18 cellular contexts compared by ENCODE assay signal in the genomic region with DNA sequence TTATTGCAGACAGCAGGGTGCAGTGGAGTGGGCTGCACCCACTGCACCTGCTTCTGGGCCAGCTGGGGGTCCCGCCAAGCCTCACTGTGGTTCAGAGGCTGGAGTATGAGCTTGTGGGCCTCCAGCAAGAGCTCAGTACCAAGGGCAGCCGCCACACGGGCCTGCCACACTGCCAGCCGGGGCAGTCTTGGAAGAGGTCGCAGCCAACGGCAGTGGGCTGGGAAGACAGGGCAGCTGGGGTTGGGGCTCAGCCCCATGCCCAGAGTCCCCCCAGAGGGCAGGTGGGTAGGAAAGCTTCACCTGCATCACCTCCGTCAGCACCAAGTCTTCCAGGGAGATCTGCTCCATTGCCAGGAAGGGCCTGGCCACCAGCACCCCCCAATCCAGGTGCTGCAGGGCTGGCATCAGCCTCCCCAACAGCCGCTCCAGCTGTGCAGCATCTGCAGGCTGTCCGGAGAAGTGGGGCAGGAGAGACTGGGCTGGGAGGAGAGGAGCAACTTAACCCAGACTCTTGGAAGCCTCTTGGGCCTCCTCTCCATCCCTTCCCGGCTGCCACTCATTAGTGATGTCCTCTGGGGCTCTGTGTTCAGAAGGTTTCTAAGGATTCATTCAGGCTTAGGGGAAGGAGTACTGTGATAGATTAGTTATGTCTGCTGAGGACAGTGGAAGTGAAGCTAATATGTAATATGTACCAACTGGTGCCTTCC. TPM values are rescaled to one million over a fixed set of nuclear protein-coding genes. Genes with fewer than 3 reads are reported as not detected.
DNase-seq lines count a peak whose midpoint lies in the region; ATAC-seq, FAIRE-seq and TF ChIP-seq lines count a peak whose summit lies in the region.
"Had no signal": no experiment of that assay in that cellular context is flagged by ENCODE, and none has a peak within 500 bp of the region (broad histone marks: within the 10 kb centered on the region; RNA-seq: fewer than 3 reads in every experiment).

No MANE protein-coding gene starts in this region.

- DNase-seq in GM20000 (ENCODE audit: low spot score) (peak; percentile 6), GM12878 (ENCODE audit: low read depth, low spot score) (no peak), neuronal stem cell (ENCODE audit: low spot score) (no peak), occipital lobe (lab: John Stamatoyannopoulos, UW) (no peak)
- DNase-seq: ACHN; AML-193; CD4-positive, alpha-beta T cell; EL; KG1; NCI-H1048; NCI-H1436 treated with DMSO at 0.1 percent for 48 hours; NCI-H2081; NCI-H510A; NCI-H82; PC-3 had no signal

- H3K4me1 ChIP-seq in GM12878 (ENCODE audit: control insufficient read depth, insufficient read depth, low read length) (no peaks in the 10 kb centered on the region), neuronal stem cell (ENCODE audit: control insufficient read depth in 2 of 2, insufficient read depth in 1 of 2, low read depth in 1 of 2, low read length in 2 of 2) (peaks cover 1 to 8% of the 10 kb centered on the region in 2 donors)

- H3K36me3 ChIP-seq in GM12878 (ENCODE audit: control insufficient read depth in 2 of 2, insufficient read depth in 2 of 2, low read length in 1 of 2) (no peaks in the 10 kb centered on the region), neuronal stem cell (replicated peaks in 1 of 2; ENCODE audit: control insufficient read depth in 2 of 2, insufficient read depth in 2 of 2, low read length in 2 of 2) (no peaks in the 10 kb centered on the region)

- no peak overlapping the region for H2AFZ ChIP-seq in GM12878 (ENCODE audit: control insufficient read depth, low read depth, low read length)
- H2AFZ ChIP-seq in neuronal stem cell (ENCODE audit: low read length), result no peak overlapping the region

- BruUV-seq in GM12878 (replicated peaks; lab: Mats Ljungman, UMichigan), result no TSS peak

- H3K9me3 ChIP-seq in GM12878 (replicated peaks; ENCODE audit: control insufficient read depth, insufficient read depth, low read length) (no peaks in the 10 kb centered on the region), neuronal stem cell (replicated peaks in 1 of 2; ENCODE audit: control insufficient read depth in 2 of 2, insufficient read depth in 1 of 2, low read depth in 1 of 2, low read length in 2 of 2) (peaks cover 0 to 8% of the 10 kb centered on the region in 2 donors)

- H2BK120ac ChIP-seq in neuronal stem cell (ENCODE audit: low read depth, low read length), result no peak overlapping the region

- no peak overlapping the region for H2BK5ac ChIP-seq in neuronal stem cell (ENCODE audit: low read length)

- H4K20me1 ChIP-seq in GM12878 (ENCODE audit: control insufficient read depth, insufficient read depth), result no peaks in the 10 kb centered on the region

- peak overlapping the region; percentile 29 for H2BK15ac ChIP-seq in neuronal stem cell (ENCODE audit: low read length)

- H2AK5ac ChIP-seq in neuronal stem cell (ENCODE audit: low read depth, low read length), result peak overlapping the region; percentile 6

- POLR2A ChIA-PET in GM12878 (lab: Charles Lee), result interaction anchor here (1.0 kb wide), 1 partner anchor 39 kb away, joined by 3 read pairs; no protein-coding TSS in a partner anchor

- no peak overlapping the region for H3K14ac ChIP-seq in neuronal stem cell (ENCODE audit: low read length)

- WGBS in GM12878 (ENCODE audit: insufficient coverage, insufficient replicate concordance, low lambda C conversion rate, missing lambda C conversion rate), result 52% methylated on average over 10 of the region's 10 CpGs
- WGBS in neuronal stem cell (ENCODE audit: extremely low coverage in 2 of 2, insufficient read length in 2 of 2, insufficient replicate concordance in 1 of 2), 2 donors, result no CpG with 5 or more reads among the region's 10 CpGs

- no peak for TF ChIP-seq RAD21 in GM12878 (IDR thresholded peaks at IDR 0.05; ENCODE audit: insufficient read depth, low read depth, low read length)

- H3K27me3 ChIP-seq in GM12878 (replicated peaks in 1 of 2; ENCODE audit: control insufficient read depth in 2 of 2, insufficient read depth in 2 of 2, low read length in 1 of 2) (no peaks in the 10 kb centered on the region), neuronal stem cell (ENCODE audit: control insufficient read depth in 3 of 3, insufficient read depth in 3 of 3, low read depth in 1 of 3, low read length in 3 of 3) (peaks cover 0 to 32% (median 0%) of the 10 kb centered on the region in 3 experiments)

- peak overlapping the region; percentile 6 for H3K18ac ChIP-seq in neuronal stem cell (ENCODE audit: low read length)

- in situ Hi-C loops in GM12878 (cut with MboI), result loop anchor here (5.0 kb wide), 1 partner anchor 69 kb away; no protein-coding TSS in a partner anchor

- H3K27ac ChIP-seq in GM12878 (ENCODE audit: control insufficient read depth, insufficient read depth), result no peak overlapping the region
- H3K27ac ChIP-seq in neuronal stem cell (replicated peaks; ENCODE audit: low read length), result no peak overlapping the region

- intact Hi-C loops in GM12878 (cut with micrococcal nuclease; ENCODE audit: unreplicated experiment), result loop anchor here (10.0 kb wide), 1 partner anchor 62 kb away; no protein-coding TSS in a partner anchor

- RAD21 ChIA-PET in GM12878 (lab: Charles Lee; ENCODE audit: unreplicated experiment), result no interaction called here

- no peak overlapping the region for H3K23ac ChIP-seq in neuronal stem cell (ENCODE audit: low read depth, low read length, poor library complexity)

- H3K4me3 ChIP-seq in GM12878 (no peak overlapping the region), neuronal stem cell (ENCODE audit: low read length in 2 of 2) (no peak overlapping the region)

- H4K91ac ChIP-seq in neuronal stem cell (ENCODE audit: low read depth, low read length, poor library complexity), result no peak overlapping the region

- no peak for FAIRE-seq in GM12878 (lab: Jason Lieb, UNC)

- TF ChIP-seq CTCF in GM20000 (IDR thresholded peaks at IDR 0.05; ENCODE audit: extremely low read depth, missing control alignments) (no peak), GM12878 (IDR thresholded peaks at IDR 0.05 in 2 of 3, conservative IDR thresholded peaks at IDR 0.05 in 1 of 3; ENCODE audit: control insufficient read depth in 2 of 3, extremely low read depth in 1 of 3, insufficient read depth in 1 of 3, low read depth in 3 of 3, low read length in 3 of 3) (no peak)

- H2BK12ac ChIP-seq in neuronal stem cell (ENCODE audit: low read length), result no peak overlapping the region

- CTCF ChIA-PET in GM12878 (lab: Yijun Ruan, JAX), result interaction anchor here (1.0 kb wide), 1 partner anchor 151 kb away, joined by 3 read pairs; no protein-coding TSS in a partner anchor

- H3K4me2 ChIP-seq in GM12878 (ENCODE audit: control insufficient read depth, insufficient read depth) (no peak overlapping the region), neuronal stem cell (ENCODE audit: insufficient read depth, low read length, poor library complexity, severe bottlenecking) (no peak overlapping the region)

- H3K9ac ChIP-seq in GM12878 (ENCODE audit: control insufficient read depth, insufficient read depth, low read length), result no peak overlapping the region
- H3K9ac ChIP-seq in neuronal stem cell (ENCODE audit: low read depth, low read length, poor library complexity), result no peak overlapping the region

- SMC1A ChIA-PET in GM12878 (lab: Charles Lee; ENCODE audit: uncharacterized antibody, unreplicated experiment), result no interaction called here

- H3K79me1 ChIP-seq in neuronal stem cell (ENCODE audit: low read depth, low read length), result no peaks in the 10 kb centered on the region

- H4K8ac ChIP-seq in neuronal stem cell (ENCODE audit: low read depth, low read length), result no peak overlapping the region

- H3K4ac ChIP-seq in neuronal stem cell (ENCODE audit: low read length), result no peak overlapping the region

- ATAC-seq in GM12878, result no peak
- ATAC-seq in HG02588 (IDR thresholded peaks at IDR 0.05; ENCODE audit: unreplicated experiment), result no peak

- no peak for TF ChIP-seq EP300 in GM12878 (IDR thresholded peaks at IDR 0.05; ENCODE audit: borderline replicate concordance in 1 of 2, control insufficient read depth in 1 of 2, low read depth in 2 of 2, low read length in 2 of 2)

- TF ChIP-seq POLR2A in GM12878 (IDR thresholded peaks at IDR 0.05; ENCODE audit: low read depth, low read length), result no peak

- H3K79me2 ChIP-seq in GM12878 (ENCODE audit: control insufficient read depth, insufficient read depth, low read length), result peaks cover 3% of the 10 kb centered on the region

RNA-seq across cellular contexts. Expression of gene GSTT4, which starts 1.1 kb away (rescaled TPM):
- not detected in 2 replicates for total RNA-seq in GM12878 (2013; cell fraction: nucleolus; rRNA removed)
- total RNA-seq in GM12878 (2014; rRNA removed), result not detected in 2 replicates
- total RNA-seq in GM12878 (2014; rRNA removed; fragmentation: Illumina TruSeq; extraction: Trizol), result not detected in 2 replicates
- total RNA-seq in GM12878 (2021), result not detected in 2 replicates
- polyA plus RNA-seq in GM12878 (2011; ENCODE audit: low read depth), result not detected
- not detected in 2 replicates for polyA plus RNA-seq in GM12878 (2011; rRNA removed)
- not detected in 2 replicates for polyA plus RNA-seq in GM12878 (2011; cell fraction: cytosol; rRNA removed)
- polyA plus RNA-seq in GM12878 (2011; cell fraction: nucleus; rRNA removed), result not detected in 2 replicates
- not detected in 2 replicates for polyA plus RNA-seq in GM12878 (2012)
- not detected in 2 replicates for polyA plus RNA-seq in GM12878 (2014; fragmentation: Illumina TruSeq; extraction: Trizol)
- polyA plus RNA-seq in GM12878 (2014; fragmentation: Nextera tagmentation; extraction: Ambion mirVana), result not detected
- not detected in 2 replicates for polyA plus RNA-seq in GM12878 (2014; rRNA removed)
- not detected for polyA plus RNA-seq in GM12878 (2016; fragmentation: Nextera tagmentation; extraction: Ambion mirVana)
- polyA minus RNA-seq in GM12878 (2011; rRNA and poly(A)+ RNA removed), result not detected in 2 replicates
- polyA minus RNA-seq in GM12878 (2011; cell fraction: cytosol; rRNA and poly(A)+ RNA removed), result not detected in 2 replicates
- polyA minus RNA-seq in GM12878 (2011; cell fraction: nucleus; rRNA and poly(A)+ RNA removed), result not detected in 2 replicates
- polyA plus RNA-seq in neuronal stem cell (2013, experiment 1 of 2), result not detected
- polyA plus RNA-seq in neuronal stem cell (2013, experiment 2 of 2), result not detected
- not detected for total RNA-seq in occipital lobe
- total RNA-seq: CD4-positive, alpha-beta T cell; M059J; PC-3; SK-MEL-5 had no signal

RNA-seq across cellular contexts. Expression of gene CABIN1, which starts 4.7 kb away (rescaled TPM):
- 231 and 254 TPM in 2 replicates for total RNA-seq in GM12878 (2013; cell fraction: nucleolus; rRNA removed)
- total RNA-seq in GM12878 (2014; rRNA removed), result 36.1 and 39.8 TPM in 2 replicates
- total RNA-seq in GM12878 (2014; rRNA removed; fragmentation: Illumina TruSeq; extraction: Trizol), result 18.2 and 18.7 TPM in 2 replicates
- total RNA-seq in GM12878 (2021), result 56.5 and 58.6 TPM in 2 replicates
- polyA plus RNA-seq in GM12878 (2011; ENCODE audit: low read depth), result 11.5 TPM
- 4.5 and 9.4 TPM in 2 replicates for polyA plus RNA-seq in GM12878 (2011; rRNA removed)
- 12.3 and 16.4 TPM in 2 replicates for polyA plus RNA-seq in GM12878 (2011; cell fraction: cytosol; rRNA removed)
- polyA plus RNA-seq in GM12878 (2011; cell fraction: nucleus; rRNA removed), result 56.2 and 81.8 TPM in 2 replicates
- 26.8 and 37.9 TPM in 2 replicates for polyA plus RNA-seq in GM12878 (2012)
- polyA plus RNA-seq in GM12878 (2014; fragmentation: Illumina TruSeq; extraction: Trizol), result 11.0 and 18.8 TPM in 2 replicates
- 1 to 10 TPM; 5.6 to 6.5 TPM for polyA plus RNA-seq in GM12878 (2014; fragmentation: Nextera tagmentation; extraction: Ambion mirVana)
- 25.2 and 34.7 TPM in 2 replicates for polyA plus RNA-seq in GM12878 (2014; rRNA removed)
- polyA plus RNA-seq in GM12878 (2016; fragmentation: Nextera tagmentation; extraction: Ambion mirVana), result 10 to 100 TPM; 14.9 to 17.4 TPM
- polyA minus RNA-seq in GM12878 (2011; rRNA and poly(A)+ RNA removed), result 24.0 and 48.5 TPM in 2 replicates
- 14.7 and 17.6 TPM in 2 replicates for polyA minus RNA-seq in GM12878 (2011; cell fraction: cytosol; rRNA and poly(A)+ RNA removed)
- 50.2 and 68.7 TPM in 2 replicates for polyA minus RNA-seq in GM12878 (2011; cell fraction: nucleus; rRNA and poly(A)+ RNA removed)
- polyA plus RNA-seq in neuronal stem cell (2013, experiment 1 of 2), result 21.8 TPM
- polyA plus RNA-seq in neuronal stem cell (2013, experiment 2 of 2), result 20.3 TPM
- total RNA-seq in occipital lobe, result 39.6 TPM

RNA-seq across cellular contexts. Expression of gene GSTT2, which starts 26.4 kb away (rescaled TPM):
- total RNA-seq in GM12878 (2013; cell fraction: nucleolus; rRNA removed), result not detected in 2 replicates
- total RNA-seq in GM12878 (2014; rRNA removed) (not detected in 2 replicates), GM12878 (2014; rRNA removed; fragmentation: Illumina TruSeq; extraction: Trizol) (not detected in 2 replicates), GM12878 (2021) (not detected in 2 replicates), occipital lobe (not detected)
- not detected for polyA plus RNA-seq in GM12878 (2011; ENCODE audit: low read depth)
- polyA plus RNA-seq in GM12878 (2011; rRNA removed) (not detected in 2 replicates), GM12878 (2014; fragmentation: Illumina TruSeq; extraction: Trizol) (not detected in 2 replicates), GM12878 (2014; fragmentation: Nextera tagmentation; extraction: Ambion mirVana) (not detected), GM12878 (2014; rRNA removed) (not detected in 2 replicates), GM12878 (2016; fragmentation: Nextera tagmentation; extraction: Ambion mirVana) (not detected)
- not detected in 2 replicates for polyA plus RNA-seq in GM12878 (2011; cell fraction: cytosol; rRNA removed)
- polyA plus RNA-seq in GM12878 (2011; cell fraction: nucleus; rRNA removed), result not detected in 2 replicates
- not detected in 2 replicates for polyA plus RNA-seq in GM12878 (2012)
- not detected in 2 replicates for polyA minus RNA-seq in GM12878 (2011; rRNA and poly(A)+ RNA removed)
- polyA minus RNA-seq in GM12878 (2011; cell fraction: cytosol; rRNA and poly(A)+ RNA removed), result not detected in 2 replicates
- polyA minus RNA-seq in GM12878 (2011; cell fraction: nucleus; rRNA and poly(A)+ RNA removed), result not detected in 2 replicates
- 0.22 TPM for polyA plus RNA-seq in neuronal stem cell (2013, experiment 1 of 2)
- 0.25 TPM for polyA plus RNA-seq in neuronal stem cell (2013, experiment 2 of 2)
- total RNA-seq: CD4-positive, alpha-beta T cell; PC-3; SK-MEL-5 had no signal

RNA-seq across cellular contexts. Expression of gene DDT, which starts 32.1 kb away (rescaled TPM):
- total RNA-seq in GM12878 (2013; cell fraction: nucleolus; rRNA removed), result 84.6 and 87.5 TPM in 2 replicates
- total RNA-seq in GM12878 (2014; rRNA removed) (245 and 263 TPM in 2 replicates), GM12878 (2014; rRNA removed; fragmentation: Illumina TruSeq; extraction: Trizol) (55.1 and 56.5 TPM in 2 replicates), GM12878 (2021) (177 and 181 TPM in 2 replicates), occipital lobe (68.6 TPM)
- 263 TPM for polyA plus RNA-seq in GM12878 (2011; ENCODE audit: low read depth)
- polyA plus RNA-seq in GM12878 (2011; rRNA removed) (262 and 263 TPM in 2 replicates), GM12878 (2014; fragmentation: Illumina TruSeq; extraction: Trizol) (17.6 and 33.0 TPM in 2 replicates), GM12878 (2014; fragmentation: Nextera tagmentation; extraction: Ambion mirVana) (10 to 100 TPM; 25.1 to 70.2 TPM), GM12878 (2014; rRNA removed) (408 and 473 TPM in 2 replicates), GM12878 (2016; fragmentation: Nextera tagmentation; extraction: Ambion mirVana) (100 to 1,000 TPM; 227 to 244 TPM)
- polyA plus RNA-seq in GM12878 (2011; cell fraction: cytosol; rRNA removed), result 298 and 443 TPM in 2 replicates
- 313 and 433 TPM in 2 replicates for polyA plus RNA-seq in GM12878 (2011; cell fraction: nucleus; rRNA removed)
- 191 and 251 TPM in 2 replicates for polyA plus RNA-seq in GM12878 (2012)
- polyA minus RNA-seq in GM12878 (2011; rRNA and poly(A)+ RNA removed), result 25.2 and 40.2 TPM in 2 replicates
- 29.0 and 39.0 TPM in 2 replicates for polyA minus RNA-seq in GM12878 (2011; cell fraction: cytosol; rRNA and poly(A)+ RNA removed)
- 44.0 and 54.3 TPM in 2 replicates for polyA minus RNA-seq in GM12878 (2011; cell fraction: nucleus; rRNA and poly(A)+ RNA removed)
- 81.2 TPM for polyA plus RNA-seq in neuronal stem cell (2013, experiment 1 of 2)
- 79.3 TPM for polyA plus RNA-seq in neuronal stem cell (2013, experiment 2 of 2)

RNA-seq across cellular contexts. Expression of gene DDTL, which starts 39.7 kb away (rescaled TPM):
- 0.37 TPM in 1 of 2 replicates, not detected in the other for total RNA-seq in GM12878 (2013; cell fraction: nucleolus; rRNA removed)
- total RNA-seq in GM12878 (2014; rRNA removed) (1.4 and 1.7 TPM in 2 replicates), GM12878 (2014; rRNA removed; fragmentation: Illumina TruSeq; extraction: Trizol) (not detected in 2 replicates), GM12878 (2021) (not detected in 2 replicates), occipital lobe (3.1 TPM)
- 2.6 TPM for polyA plus RNA-seq in GM12878 (2011; ENCODE audit: low read depth)
- polyA plus RNA-seq in GM12878 (2011; rRNA removed) (0.05 TPM in 1 of 2 replicates, not detected in the other), GM12878 (2014; fragmentation: Illumina TruSeq; extraction: Trizol) (not detected in 2 replicates), GM12878 (2014; fragmentation: Nextera tagmentation; extraction: Ambion mirVana) (1 to 10 TPM in 1 of 2 experiments, under 1 TPM in 1; 0.74 to 2.2 TPM), GM12878 (2014; rRNA removed) (0.83 and 2.2 TPM in 2 replicates), GM12878 (2016; fragmentation: Nextera tagmentation; extraction: Ambion mirVana) (1 to 10 TPM; 3.8 to 4.0 TPM)
- not detected in 2 replicates for polyA plus RNA-seq in GM12878 (2011; cell fraction: cytosol; rRNA removed)
- 0.12 TPM in 1 of 2 replicates, not detected in the other for polyA plus RNA-seq in GM12878 (2011; cell fraction: nucleus; rRNA removed)
- polyA plus RNA-seq in GM12878 (2012), result 4.4 and 5.3 TPM in 2 replicates
- not detected in 2 replicates for polyA minus RNA-seq in GM12878 (2011; rRNA and poly(A)+ RNA removed)
- 0.83 TPM in 1 of 2 replicates, not detected in the other for polyA minus RNA-seq in GM12878 (2011; cell fraction: cytosol; rRNA and poly(A)+ RNA removed)
- not detected in 2 replicates for polyA minus RNA-seq in GM12878 (2011; cell fraction: nucleus; rRNA and poly(A)+ RNA removed)
- 0.82 TPM for polyA plus RNA-seq in neuronal stem cell (2013, experiment 1 of 2)
- polyA plus RNA-seq in neuronal stem cell (2013, experiment 2 of 2), result 0.86 TPM
